ENCODE assay signal across 10 cellular contexts in genomic region chr17:63447688-63448005, GRCh38. TPM values are rescaled to one million over a fixed set of nuclear protein-coding genes. Genes with fewer than 3 reads are reported as not detected.
DNase-seq lines count a peak whose midpoint lies in the region; ATAC-seq and TF ChIP-seq lines count a peak whose summit lies in the region.
"Had no signal": no experiment of that assay in that cellular context is flagged by ENCODE, and none has a peak within 500 bp of the region (broad histone marks: within the 10 kb centered on the region; RNA-seq: fewer than 3 reads in every experiment).

No MANE protein-coding gene starts in this region.

- H3K27ac Mint-ChIP-seq in activated CD8-positive, alpha-beta memory T cell treated with anti-CD3 and anti-CD28 coated beads, Interleukin-2, amount 10 ng/mL, durations not matched to agents 7 days and 5 days = peak overlapping the region; percentile 49

- no peaks in the 10 kb centered on the region for H3K27me3 ChIP-seq in hepatocyte
- H3K27me3 ChIP-seq in stomach smooth muscle (ENCODE audit: control insufficient read depth in 1 of 2, insufficient read depth in 2 of 2, low read length in 2 of 2) = peaks cover 0 to 4% of the 10 kb centered on the region in 2 donors

- peaks cover 10% of the 10 kb centered on the region for H3K79me2 ChIP-seq in hepatocyte

- DNase-seq in activated CD8-positive, alpha-beta memory T cell treated with anti-CD3 and anti-CD28 coated beads, Interleukin-2, amount 10 ng/mL, durations not matched to agents 7 days and 5 days = no peak
- DNase-seq in activated CD8-positive, alpha-beta memory T cell treated with anti-CD3 and anti-CD28 coated beads, Interleukin-2, amount 50 U/mL, for 48 hours = no peak
- peak; percentile 54 for DNase-seq in UCSD-AML1 (lab: John Stamatoyannopoulos, UW; ENCODE audit: unreplicated experiment)
- DNase-seq in hepatocyte (ENCODE audit: low spot score) = no peak
- DNase-seq in dedifferentiated amniotic fluid mesenchymal stem cell (ENCODE audit: extremely low spot score) = no peak
- no peak for DNase-seq in LoVo (ENCODE audit: low spot score)
- no peak for DNase-seq in iPS-NIHi7 (ENCODE audit: extremely low spot score)
- DNase-seq: NCI-H446 treated with DMSO at 0.1 percent for 48 hours had no signal

- H3K36me3 Mint-ChIP-seq in activated CD8-positive, alpha-beta memory T cell treated with anti-CD3 and anti-CD28 coated beads, Interleukin-2, amount 10 ng/mL, durations not matched to agents 7 days and 5 days = no peaks in the 10 kb centered on the region
- H3K36me3 Mint-ChIP-seq: natural killer cell treated with Interleukin-12 subunit alpha and Interleukin-12 subunit beta and Interleukin-15 and Interleukin-18, amount 100 ng/mL, for 72 hours had no signal

- H3K9me3 ChIP-seq in hepatocyte (ENCODE audit: low read depth) = no peaks in the 10 kb centered on the region
- no peaks in the 10 kb centered on the region for H3K9me3 ChIP-seq in stomach smooth muscle (ENCODE audit: control insufficient read depth in 2 of 2, low read length in 2 of 2)

- peak overlapping the region; percentile 94 for H3K4me2 ChIP-seq in hepatocyte

- no peak for TF ChIP-seq CTCF in hepatocyte (IDR thresholded peaks at IDR 0.05; ENCODE audit: poor library complexity)

- H3K4me3 ChIP-seq in hepatocyte = no peak overlapping the region
- no peak overlapping the region for H3K4me3 ChIP-seq in stomach smooth muscle (ENCODE audit: low read length in 2 of 2)

- H4K20me1 ChIP-seq in hepatocyte (ENCODE audit: insufficient read depth, poor library complexity, severe bottlenecking) = no peaks in the 10 kb centered on the region

- no peaks in the 10 kb centered on the region for H3K9me2 ChIP-seq in hepatocyte (replicated peaks; ENCODE audit: insufficient read depth)

- H2AFZ ChIP-seq in hepatocyte = no peak overlapping the region

- H3K4me1 Mint-ChIP-seq in activated CD8-positive, alpha-beta memory T cell treated with anti-CD3 and anti-CD28 coated beads, Interleukin-2, amount 10 ng/mL, durations not matched to agents 7 days and 5 days = peaks cover 18% of the 10 kb centered on the region

- peaks cover 3% of the 10 kb centered on the region for H3K27me3 Mint-ChIP-seq in activated CD8-positive, alpha-beta memory T cell treated with anti-CD3 and anti-CD28 coated beads, Interleukin-2, amount 10 ng/mL, durations not matched to agents 7 days and 5 days

- H3K27ac ChIP-seq in hepatocyte (peak overlapping the region; percentile 77), stomach smooth muscle (ENCODE audit: low read length) (peak overlapping the region; percentile 31)

- WGBS in hepatocyte (ENCODE audit: low lambda C conversion rate, missing lambda C conversion rate) = 55% methylated on average over 7 of the region's 7 CpGs

- no peak overlapping the region for H3K9ac ChIP-seq in stomach smooth muscle (ENCODE audit: low read length in 2 of 2)

- H3K4me1 ChIP-seq in hepatocyte (ENCODE audit: insufficient read depth) (peaks cover 21% of the 10 kb centered on the region), stomach smooth muscle (ENCODE audit: control insufficient read depth, insufficient read depth, low read length) (peaks cover 17% of the 10 kb centered on the region)

- H3K36me3 ChIP-seq in hepatocyte (replicated peaks; ENCODE audit: insufficient read depth, low read depth) = no peaks in the 10 kb centered on the region
- H3K36me3 ChIP-seq in stomach smooth muscle (ENCODE audit: control insufficient read depth in 2 of 2, insufficient read depth in 2 of 2, low read length in 2 of 2) = no peaks in the 10 kb centered on the region

- no peak overlapping the region for H3K4me3 Mint-ChIP-seq in activated CD8-positive, alpha-beta memory T cell treated with anti-CD3 and anti-CD28 coated beads, Interleukin-2, amount 10 ng/mL, durations not matched to agents 7 days and 5 days

- no peaks in the 10 kb centered on the region for H3K9me3 Mint-ChIP-seq in activated CD8-positive, alpha-beta memory T cell treated with anti-CD3 and anti-CD28 coated beads, Interleukin-2, amount 10 ng/mL, durations not matched to agents 7 days and 5 days (ENCODE audit: low read depth)
- H3K9me3 Mint-ChIP-seq: natural killer cell treated with Interleukin-12 subunit alpha and Interleukin-12 subunit beta and Interleukin-15 and Interleukin-18, amount 100 ng/mL, for 72 hours had no signal

- ATAC-seq in activated CD8-positive, alpha-beta memory T cell treated with anti-CD3 and anti-CD28 coated beads, Interleukin-2, amount 10 ng/mL, durations not matched to agents 7 days and 5 days = no peak

- CTCF ChIA-PET in activated CD8-positive, alpha-beta memory T cell treated with anti-CD3 and anti-CD28 coated beads, Interleukin-2, amount 10 ng/mL, durations not matched to agents 7 days and 5 days (lab: Charles Lee) = interaction anchor here (0.5 to 11.4 kb wide), 4 partner anchors 17 to 165 kb away, joined by 3 to 185 read pairs (median 14); no protein-coding TSS in a partner anchor

RNA-seq across cellular contexts. Expression of gene CYB561, which starts 1.5 kb away (rescaled TPM):
- 10 to 100 TPM in 1 of 2 experiments, 1 to 10 TPM in 1; 2.2 to 13.6 TPM for total RNA-seq in activated CD8-positive, alpha-beta memory T cell treated with anti-CD3 and anti-CD28 coated beads, Interleukin-2, amount 10 ng/mL, durations not matched to agents 7 days and 5 days
- total RNA-seq in hepatocyte = 12.9 and 15.1 TPM in 2 replicates
- polyA plus RNA-seq in hepatocyte = 20.2 and 20.6 TPM in 2 replicates

RNA-seq across cellular contexts. Expression of gene ACE, which starts 29.2 kb away (rescaled TPM):
- 1 to 10 TPM in 1 of 2 experiments, under 1 TPM in 1; 0.33 to 2.2 TPM for total RNA-seq in activated CD8-positive, alpha-beta memory T cell treated with anti-CD3 and anti-CD28 coated beads, Interleukin-2, amount 10 ng/mL, durations not matched to agents 7 days and 5 days
- 4.2 and 8.0 TPM in 2 replicates for total RNA-seq in hepatocyte
- 7.2 and 9.5 TPM in 2 replicates for polyA plus RNA-seq in hepatocyte
- total RNA-seq: natural killer cell treated with Interleukin-12 subunit alpha and Interleukin-12 subunit beta and Interleukin-15 and Interleukin-18, amount 100 ng/mL, for 72 hours had no signal
